Comparison of ENCODE assay signal across 8 cellular contexts in the genomic region with DNA sequence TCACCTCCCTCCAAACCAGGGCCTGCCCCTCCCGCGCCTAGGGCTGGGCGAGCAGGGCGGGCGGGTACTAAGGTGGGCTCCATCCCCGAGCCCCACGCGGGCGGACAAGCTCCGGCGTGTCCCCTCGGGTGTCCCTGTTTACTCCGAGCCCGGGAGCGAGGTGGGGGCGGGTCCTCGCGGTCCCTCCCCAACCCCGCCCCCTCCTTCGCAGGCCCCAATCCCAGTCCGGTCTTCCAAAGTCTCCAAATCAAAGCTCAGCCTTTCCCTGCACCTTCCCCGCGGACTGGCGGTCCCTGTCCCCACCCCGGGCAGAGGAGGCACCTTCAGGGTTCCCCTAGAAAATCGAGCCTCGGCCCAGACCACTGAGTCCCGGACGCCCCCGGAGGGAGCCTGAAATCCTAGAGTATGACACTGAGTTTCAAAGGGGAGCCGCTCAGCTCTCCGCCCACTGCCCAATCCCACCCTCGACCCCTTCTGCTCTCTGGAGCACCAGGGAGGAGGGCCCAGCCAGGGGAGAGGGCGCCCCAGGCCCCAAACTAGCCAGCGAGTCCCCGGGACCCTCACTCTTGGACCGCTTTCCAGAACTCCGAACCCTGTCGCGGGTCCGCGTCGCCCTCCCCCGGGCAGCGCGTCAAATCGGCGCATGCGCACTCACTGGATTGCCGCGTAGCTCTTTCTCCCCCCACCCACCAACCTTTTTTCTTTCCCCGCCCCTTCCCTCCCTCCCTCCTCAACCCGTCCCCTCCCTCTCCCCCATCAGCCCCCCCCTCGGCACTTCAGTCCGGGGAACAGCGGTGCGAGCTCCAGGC. TPM values are rescaled to one million over a fixed set of nuclear protein-coding genes. Genes with fewer than 3 reads are reported as not detected.
DNase-seq lines count a peak whose midpoint lies in the region; ATAC-seq and TF ChIP-seq lines count a peak whose summit lies in the region.

A gene (plus strand): TSS at position 774 of the 809 bp plus-strand sequence. CDS start 482 bp downstream, outside the sequence.

- TF ChIP-seq CTCF in ascending aorta (IDR thresholded peaks at IDR 0.05): no peak
- no peak for TF ChIP-seq CTCF in right atrium auricular region (IDR thresholded peaks at IDR 0.05)
- no peak for TF ChIP-seq CTCF in progenitor cell of endocrine pancreas (IDR thresholded peaks at IDR 0.05; ENCODE audit: unreplicated experiment)
- no peak for TF ChIP-seq CTCF in type B pancreatic cell (conservative IDR thresholded peaks at IDR 0.05)

- H3K9me3 Mint-ChIP-seq in progenitor cell of endocrine pancreas (ENCODE audit: low read depth): no peaks in the 10 kb centered on the region
- no peaks in the 10 kb centered on the region for H3K9me3 Mint-ChIP-seq in type B pancreatic cell

- H3K4me1 Mint-ChIP-seq in T-helper 17 cell: peaks cover 9% of the 10 kb centered on the region
- peaks cover 36% of the 10 kb centered on the region for H3K4me1 Mint-ChIP-seq in progenitor cell of endocrine pancreas (ENCODE audit: low read depth)
- peaks cover 50% of the 10 kb centered on the region for H3K4me1 Mint-ChIP-seq in type B pancreatic cell (ENCODE audit: unreplicated experiment)

- H3K27me3 ChIP-seq in ascending aorta: no peaks in the 10 kb centered on the region
- H3K27me3 ChIP-seq in right atrium auricular region: no peaks in the 10 kb centered on the region

- H3K27ac ChIP-seq in ascending aorta (peak within 1 kb of the TSS; percentile 91 to 99), right atrium auricular region (peak within 1 kb of the TSS; percentile 97 to 98)

- H3K27ac Mint-ChIP-seq in T-helper 17 cell: peak within 1 kb of the TSS; percentile 71
- H3K27ac Mint-ChIP-seq in progenitor cell of endocrine pancreas: peak within 1 kb of the TSS; percentile 98
- peak within 1 kb of the TSS; percentile 90 for H3K27ac Mint-ChIP-seq in type B pancreatic cell

- H3K36me3 Mint-ChIP-seq in T-helper 17 cell (ENCODE audit: low read depth) (peaks cover 4% of the 10 kb centered on the region), progenitor cell of endocrine pancreas (ENCODE audit: insufficient read depth) (no peaks in the 10 kb centered on the region), type B pancreatic cell (no peaks in the 10 kb centered on the region)

- DNase-seq in GDM1 (lab: John Stamatoyannopoulos, UW): peak; percentile 7
- peak; percentile 51 for DNase-seq in NCI-H1092 (lab: John Stamatoyannopoulos, UW)
- peak; percentile 65 to 71 (median 70) for DNase-seq in T-helper 17 cell
- peak in 1 of 2 donors; percentile 90 for DNase-seq in ascending aorta (ENCODE audit: low spot score in 2 of 2)
- peak; percentile 85 for DNase-seq in right atrium auricular region (ENCODE audit: low spot score)
- DNase-seq in progenitor cell of endocrine pancreas (ENCODE audit: low spot score, unreplicated experiment): peak; percentile 67
- DNase-seq in type B pancreatic cell (ENCODE audit: extremely low spot score, unreplicated experiment): peak; percentile 85

- H3K9me3 ChIP-seq in T-helper 17 cell (ENCODE audit: control insufficient read depth, low read length, poor library complexity, severe bottlenecking) (no peaks in the 10 kb centered on the region), ascending aorta (no peaks in the 10 kb centered on the region), right atrium auricular region (no peaks in the 10 kb centered on the region)

- H3K27me3 Mint-ChIP-seq in T-helper 17 cell: no peaks in the 10 kb centered on the region
- H3K27me3 Mint-ChIP-seq in progenitor cell of endocrine pancreas: peaks cover 21% of the 10 kb centered on the region
- H3K27me3 Mint-ChIP-seq in type B pancreatic cell: no peaks in the 10 kb centered on the region

- no peaks in the 10 kb centered on the region for H3K36me3 ChIP-seq in ascending aorta
- no peaks in the 10 kb centered on the region for H3K36me3 ChIP-seq in right atrium auricular region

- H3K4me1 ChIP-seq in ascending aorta (peaks cover 22 to 35% of the 10 kb centered on the region in 2 donors), right atrium auricular region (peaks cover 0 to 51% of the 10 kb centered on the region in 2 donors)

- ATAC-seq in T-helper 17 cell (peak; percentile 62), GM21526 (IDR thresholded peaks at IDR 0.05; ENCODE audit: low FRiP score, unreplicated experiment) (no peak)

- H3K4me3 Mint-ChIP-seq in T-helper 17 cell (peak within 1 kb of the TSS; percentile 97), progenitor cell of endocrine pancreas (ENCODE audit: low read depth) (peak within 1 kb of the TSS; percentile 89), type B pancreatic cell (peak within 1 kb of the TSS; percentile 92)

- intact Hi-C loops in ascending aorta (cut with DNase I): loop anchor here (1.0 to 5.0 kb wide), 3 partner anchors 17 to 41 kb away; a partner anchor contains a TSS

- H3K4me3 ChIP-seq in ascending aorta (peak within 1 kb of the TSS; percentile 88 to 96), right atrium auricular region (peak within 1 kb of the TSS; percentile 61 to 77)

RNA-seq across cellular contexts. Expression of the gene that starts here (rescaled TPM):
- 10 to 100 TPM in 1 of 2 donors, 1 to 10 TPM in 1; 3.8 to 11.6 TPM for total RNA-seq in T-helper 17 cell
- total RNA-seq in ascending aorta: 708 TPM
- 100 to 1,000 TPM in 1 of 2 donors, 10 to 100 TPM in 1; 89.4 to 211 TPM for total RNA-seq in right atrium auricular region
- total RNA-seq in progenitor cell of endocrine pancreas: 93.4 and 95.7 TPM in 2 replicates
- total RNA-seq in type B pancreatic cell (ENCODE audit: low replicate concordance): 96.4 and 138 TPM in 2 replicates
